Comparison of ENCODE assay signal across 22 cellular contexts in the genomic region with DNA sequence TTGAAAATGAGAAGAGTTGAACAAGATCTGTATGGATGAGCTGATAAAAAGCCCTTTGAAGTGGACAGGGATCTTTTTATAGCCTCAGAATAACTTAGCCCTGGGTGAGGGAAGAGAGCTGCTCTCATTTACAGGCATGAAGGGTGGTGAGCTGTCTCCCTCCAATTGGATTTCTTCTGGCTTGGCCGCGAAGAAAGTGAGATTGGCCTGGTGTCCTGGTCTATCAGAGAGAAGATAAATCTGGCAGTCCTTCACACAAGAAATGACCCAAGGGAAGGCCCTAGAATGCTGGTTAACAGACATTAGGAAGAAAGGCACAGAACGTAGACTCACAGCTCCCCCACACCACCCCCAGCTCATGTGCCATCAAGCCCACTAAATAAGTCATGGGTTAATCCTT.
DNase-seq lines count a peak whose midpoint lies in the region; ATAC-seq and TF ChIP-seq lines count a peak whose summit lies in the region.
"Had no signal": no experiment of that assay in that cellular context is flagged by ENCODE, and none has a peak within 500 bp of the region (broad histone marks: within the 10 kb centered on the region; RNA-seq: fewer than 3 reads in every experiment).

No MANE protein-coding gene starts in this region.

- intact Hi-C loops in uterus (cut with DNase I; ENCODE audit: low total_unique reads) = no loop called here

- peak; percentile 53 for DNase-seq in RPMI7951 (ENCODE audit: low read depth)
- peak; percentile 54 for DNase-seq in foreskin melanocyte
- DNase-seq in uterus = peak; percentile 51 to 78
- DNase-seq in activated naive CD4-positive, alpha-beta T cell treated with Interleukin-2 at 50 U/mL for 16 hours = no peak
- no peak for DNase-seq in activated CD4-positive, CD25-positive, alpha-beta regulatory T cell treated with anti-CD3 and anti-CD28 coated beads, Interleukin-2, amount 50 U/mL, for 72 hours
- DNase-seq: 8988T; ACHN; AML-193; BE2C; CD4-positive, alpha-beta T cell; CD8-positive, alpha-beta memory T cell; DMS 273 treated with DMSO at 0.1 percent for 48 hours; DMS79; EL; GDM1; H9 had no signal

- H3K36me3 ChIP-seq in muscle layer of colon (ENCODE audit: insufficient read depth, low read length) (no peaks in the 10 kb centered on the region), uterus (no peaks in the 10 kb centered on the region)
- H3K36me3 ChIP-seq: BE2C had no signal

- ATAC-seq in GM18907 (IDR thresholded peaks at IDR 0.05; ENCODE audit: unreplicated experiment) = no peak
- ATAC-seq: A549, GM23338, HCT116 had no signal

- peak overlapping the region; percentile 57 for H3K27ac ChIP-seq in muscle layer of colon (ENCODE audit: low read depth, low read length)
- peak overlapping the region; percentile 54 to 62 for H3K27ac ChIP-seq in uterus
- H3K27ac ChIP-seq: A549; BLaER1 treated with 17β-estradiol and CSF1 and Interleukin-3, amounts not matched to agents 10 nM and 100 nM had no signal

- H3K4me1 ChIP-seq in muscle layer of colon (ENCODE audit: insufficient read depth, low read length) = peaks cover 13% of the 10 kb centered on the region
- no peaks in the 10 kb centered on the region for H3K4me1 ChIP-seq in uterus
- H3K4me1 ChIP-seq: A549; BE2C; BLaER1 treated with 17β-estradiol and CSF1 and Interleukin-3, amounts not matched to agents 10 nM and 100 nM had no signal

- TF ChIP-seq POLR2A in uterus (IDR thresholded peaks at IDR 0.05) = no peak

- H3K9ac ChIP-seq in muscle layer of colon (ENCODE audit: low read length) = no peak overlapping the region
- H3K9ac ChIP-seq: BLaER1 treated with 17β-estradiol and CSF1 and Interleukin-3, amounts not matched to agents 10 nM and 100 nM had no signal

- H3K27me3 ChIP-seq in muscle layer of colon (ENCODE audit: control insufficient read depth in 1 of 2, insufficient read depth in 2 of 2, low read length in 2 of 2) = no peaks in the 10 kb centered on the region
- H3K27me3 ChIP-seq in uterus = no peaks in the 10 kb centered on the region
- H3K27me3 ChIP-seq: BE2C; BLaER1 treated with 17β-estradiol and CSF1 and Interleukin-3, amounts not matched to agents 10 nM and 100 nM had no signal

- H3K9me3 ChIP-seq in muscle layer of colon (ENCODE audit: low read length) (no peaks in the 10 kb centered on the region), uterus (no peaks in the 10 kb centered on the region)
- H3K9me3 ChIP-seq: A549, BE2C had no signal

- no peak for TF ChIP-seq CTCF in uterus (IDR thresholded peaks at IDR 0.05)

- H3K4me3 ChIP-seq in muscle layer of colon (ENCODE audit: low read depth in 1 of 2, low read length in 2 of 2) = no peak overlapping the region
- H3K4me3 ChIP-seq in uterus = no peak overlapping the region
- H3K4me3 ChIP-seq: A549; BLaER1 treated with 17β-estradiol and CSF1 and Interleukin-3, amounts not matched to agents 10 nM and 100 nM; GM23338 had no signal

Comparison
In these comparisons a context has a peak if more than half of its experiments do, and no peak if none do; other contexts are left out.
1. DNase-seq: peak in RPMI7951 (single experiment), foreskin melanocyte (single experiment) and uterus (2 of 2); none in activated naive CD4-positive, alpha-beta T cell treated with Interleukin-2 at 50 U/mL for 16 hours (single experiment) and activated CD4-positive, CD25-positive, alpha-beta regulatory T cell treated with anti-CD3 and anti-CD28 coated beads, Interleukin-2, amount 50 U/mL, for 72 hours (single experiment).